14 cellular contexts compared by ENCODE assay signal in the genomic region with DNA sequence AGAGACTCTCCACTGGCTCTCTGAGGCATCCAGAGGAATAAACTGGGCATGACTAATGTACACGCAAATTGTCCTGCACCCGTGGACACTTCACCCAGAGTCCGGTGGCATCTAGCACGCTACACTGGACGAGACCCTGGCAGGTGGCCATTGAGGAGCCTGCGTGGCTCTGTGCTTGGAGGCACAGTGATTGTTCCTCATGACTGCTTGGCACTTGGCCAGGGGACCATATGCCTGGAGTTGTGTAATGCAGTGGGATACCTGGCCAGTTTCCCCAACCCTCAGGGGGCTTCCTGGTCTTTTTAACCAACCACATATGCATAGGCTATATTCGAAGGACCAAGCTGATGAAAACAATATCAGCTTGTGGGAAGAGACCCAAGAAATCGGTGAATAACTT.
DNase-seq lines count a peak whose midpoint lies in the region; ATAC-seq and TF ChIP-seq lines count a peak whose summit lies in the region.
"Had no signal": no experiment of that assay in that cellular context is flagged by ENCODE, and none has a peak within 500 bp of the region (broad histone marks: within the 10 kb centered on the region; RNA-seq: fewer than 3 reads in every experiment).

No MANE protein-coding gene starts in this region.

- no peaks in the 10 kb centered on the region for H3K4me1 ChIP-seq in right cardiac atrium (ENCODE audit: control insufficient read depth, insufficient read depth, low read length)
- H3K4me1 ChIP-seq: Peyer's patch had no signal

- H3K27me3 ChIP-seq in right cardiac atrium (ENCODE audit: control insufficient read depth, insufficient read depth): no peaks in the 10 kb centered on the region
- no peaks in the 10 kb centered on the region for H3K27me3 ChIP-seq in MG63
- H3K27me3 ChIP-seq: Peyer's patch had no signal

- CTCF ChIA-PET in WTC11 (lab: Charles Lee): no interaction called here

- 50% methylated on average over 8 of the region's 8 CpGs for WGBS in right cardiac atrium

- no peaks in the 10 kb centered on the region for H3K36me3 Mint-ChIP-seq in WTC11
- H3K36me3 Mint-ChIP-seq: activated naive CD4-positive, alpha-beta T cell treated with anti-CD3 and anti-CD28 coated beads, Interleukin-2, amount 10 ng/mL, durations not matched to agents 7 days and 5 days had no signal

- ATAC-seq in WTC11: peak; percentile 36
- ATAC-seq in right cardiac atrium: peak in 1 of 2 donors; percentile 35
- ATAC-seq in HG02623 (IDR thresholded peaks at IDR 0.05; ENCODE audit: unreplicated experiment): no peak

- TF ChIP-seq CTCF in WTC11 (IDR thresholded peaks at IDR 0.05): no peak

- H3K27me3 Mint-ChIP-seq in WTC11 (ENCODE audit: low read depth): no peaks in the 10 kb centered on the region
- H3K27me3 Mint-ChIP-seq: IgD-negative memory B cell had no signal

- peaks cover 40% of the 10 kb centered on the region for H3K4me1 Mint-ChIP-seq in WTC11
- H3K4me1 Mint-ChIP-seq: activated naive CD4-positive, alpha-beta T cell treated with anti-CD3 and anti-CD28 coated beads, Interleukin-2, amount 10 ng/mL, durations not matched to agents 7 days and 5 days; IgD-negative memory B cell had no signal

- no peak overlapping the region for H3K4me3 Mint-ChIP-seq in WTC11
- H3K4me3 Mint-ChIP-seq: activated naive CD4-positive, alpha-beta T cell treated with anti-CD3 and anti-CD28 coated beads, Interleukin-2, amount 10 ng/mL, durations not matched to agents 7 days and 5 days; IgD-negative memory B cell had no signal

- intact Hi-C loops in right cardiac atrium (cut with DNase I): no loop called here

- H3K9me3 ChIP-seq in right cardiac atrium (ENCODE audit: control insufficient read depth, low read length) (no peaks in the 10 kb centered on the region), MG63 (no peaks in the 10 kb centered on the region)
- H3K9me3 ChIP-seq: Peyer's patch had no signal

- POLR2A ChIA-PET in WTC11 (lab: Charles Lee): no interaction called here

- H3K36me3 ChIP-seq in MG63: peaks cover 17% of the 10 kb centered on the region
- H3K36me3 ChIP-seq: Peyer's patch had no signal

- no peaks in the 10 kb centered on the region for H3K9me3 Mint-ChIP-seq in WTC11
- H3K9me3 Mint-ChIP-seq: activated naive CD4-positive, alpha-beta T cell treated with anti-CD3 and anti-CD28 coated beads, Interleukin-2, amount 10 ng/mL, durations not matched to agents 7 days and 5 days; IgD-negative memory B cell had no signal

- H3K27ac ChIP-seq in right cardiac atrium (ENCODE audit: low read length): no peak overlapping the region
- H3K27ac ChIP-seq: Peyer's patch had no signal

- H3K4me3 ChIP-seq in right cardiac atrium (ENCODE audit: low read length): no peak overlapping the region
- H3K4me3 ChIP-seq in MG63: no peak overlapping the region
- H3K4me3 ChIP-seq: Peyer's patch had no signal

- DNase-seq in AG20443 (ENCODE audit: low spot score) (peak; percentile 40), M059J (ENCODE audit: low read depth) (peak; percentile 37), WTC11 (ENCODE audit: low spot score) (no peak), right cardiac atrium (peak; percentile 49 to 73 (median 71)), MG63 (no peak), NCI-H1048 (lab: John Stamatoyannopoulos, UW) (no peak), NK-92 (lab: John Stamatoyannopoulos, UW; ENCODE audit: unreplicated experiment) (no peak)
- DNase-seq: activated CD4-positive, CD25-positive, alpha-beta regulatory T cell treated with anti-CD3 and anti-CD28 coated beads, Interleukin-2, amount 50 U/mL, for 72 hours; activated naive CD4-positive, alpha-beta T cell treated with anti-CD3 and anti-CD28 coated beads, Interleukin-2, amount 10 ng/mL, durations not matched to agents 7 days and 5 days; effector CD8-positive, alpha-beta T cell; stimulated activated CD4-positive, alpha-beta T cell treated with anti-CD3 and anti-CD28 coated beads, Interleukin-2, amount 100 ng/mL, for 48 hours had no signal

- no peak overlapping the region for H3K27ac Mint-ChIP-seq in WTC11
- H3K27ac Mint-ChIP-seq: activated naive CD4-positive, alpha-beta T cell treated with anti-CD3 and anti-CD28 coated beads, Interleukin-2, amount 10 ng/mL, durations not matched to agents 7 days and 5 days; IgD-negative memory B cell had no signal

TF ChIP-seq in WTC11, 78 proteins besides CTCF, POLR2A, EP300 and RAD21:
- TF ChIP-seq, protein P1, sequence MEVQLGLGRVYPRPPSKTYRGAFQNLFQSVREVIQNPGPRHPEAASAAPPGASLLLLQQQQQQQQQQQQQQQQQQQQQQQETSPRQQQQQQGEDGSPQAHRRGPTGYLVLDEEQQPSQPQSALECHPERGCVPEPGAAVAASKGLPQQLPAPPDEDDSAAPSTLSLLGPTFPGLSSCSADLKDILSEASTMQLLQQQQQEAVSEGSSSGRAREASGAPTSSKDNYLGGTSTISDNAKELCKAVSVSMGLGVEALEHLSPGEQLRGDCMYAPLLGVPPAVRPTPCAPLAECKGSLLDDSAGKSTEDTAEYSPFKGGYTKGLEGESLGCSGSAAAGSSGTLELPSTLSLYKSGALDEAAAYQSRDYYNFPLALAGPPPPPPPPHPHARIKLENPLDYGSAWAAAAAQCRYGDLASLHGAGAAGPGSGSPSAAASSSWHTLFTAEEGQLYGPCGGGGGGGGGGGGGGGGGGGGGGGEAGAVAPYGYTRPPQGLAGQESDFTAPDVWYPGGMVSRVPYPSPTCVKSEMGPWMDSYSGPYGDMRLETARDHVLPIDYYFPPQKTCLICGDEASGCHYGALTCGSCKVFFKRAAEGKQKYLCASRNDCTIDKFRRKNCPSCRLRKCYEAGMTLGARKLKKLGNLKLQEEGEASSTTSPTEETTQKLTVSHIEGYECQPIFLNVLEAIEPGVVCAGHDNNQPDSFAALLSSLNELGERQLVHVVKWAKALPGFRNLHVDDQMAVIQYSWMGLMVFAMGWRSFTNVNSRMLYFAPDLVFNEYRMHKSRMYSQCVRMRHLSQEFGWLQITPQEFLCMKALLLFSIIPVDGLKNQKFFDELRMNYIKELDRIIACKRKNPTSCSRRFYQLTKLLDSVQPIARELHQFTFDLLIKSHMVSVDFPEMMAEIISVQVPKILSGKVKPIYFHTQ (CRISPR knock-in tag; IDR thresholded peaks at IDR 0.05): no peak
- no peak for TF ChIP-seq CREB1 (CRISPR knock-in tag; IDR thresholded peaks at IDR 0.05)
- no peak for TF ChIP-seq FOXP1 (CRISPR knock-in tag; IDR thresholded peaks at IDR 0.05; ENCODE audit: borderline replicate concordance)
- TF ChIP-seq, protein P2, sequence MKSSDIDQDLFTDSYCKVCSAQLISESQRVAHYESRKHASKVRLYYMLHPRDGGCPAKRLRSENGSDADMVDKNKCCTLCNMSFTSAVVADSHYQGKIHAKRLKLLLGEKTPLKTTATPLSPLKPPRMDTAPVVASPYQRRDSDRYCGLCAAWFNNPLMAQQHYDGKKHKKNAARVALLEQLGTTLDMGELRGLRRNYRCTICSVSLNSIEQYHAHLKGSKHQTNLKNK (CRISPR knock-in tag; IDR thresholded peaks at IDR 0.05): no peak
- TF ChIP-seq, protein P3, sequence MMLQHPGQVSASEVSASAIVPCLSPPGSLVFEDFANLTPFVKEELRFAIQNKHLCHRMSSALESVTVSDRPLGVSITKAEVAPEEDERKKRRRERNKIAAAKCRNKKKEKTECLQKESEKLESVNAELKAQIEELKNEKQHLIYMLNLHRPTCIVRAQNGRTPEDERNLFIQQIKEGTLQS (CRISPR knock-in tag; conservative IDR thresholded peaks at IDR 0.05): no peak

Comparison
In these comparisons a context has a peak if more than half of its experiments do, and no peak if none do; other contexts are left out.
1. DNase-seq: peak in AG20443 (single experiment), M059J (single experiment) and right cardiac atrium (3 of 3); none in WTC11 (single experiment), MG63 (single experiment), NCI-H1048 (single experiment) and NK-92 (single experiment).